In genomic region chr21:39613029-39613934, GRCh38 we compare ENCODE assay signal across 12 cellular contexts. TPM values are rescaled to one million over a fixed set of nuclear protein-coding genes. Genes with fewer than 3 reads are reported as not detected.
DNase-seq lines count a peak whose midpoint lies in the region; ATAC-seq and TF ChIP-seq lines count a peak whose summit lies in the region.
"Had no signal": no experiment of that assay in that cellular context is flagged by ENCODE, and none has a peak within 500 bp of the region (broad histone marks: within the 10 kb centered on the region; RNA-seq: fewer than 3 reads in every experiment).

No MANE protein-coding gene starts in this region.

- WGBS in mesenchymal stem cell: 2% methylated on average over 31 of the region's 48 CpGs

- H4K91ac ChIP-seq in mesenchymal stem cell (ENCODE audit: low read length): no peak overlapping the region

- H3K18ac ChIP-seq in mesenchymal stem cell (ENCODE audit: low read depth in 1 of 2, low read length in 2 of 2): no peak overlapping the region

- peaks cover 0 to 9% (median 5%) of the 10 kb centered on the region in 5 experiments for H3K9me3 Mint-ChIP-seq in brain
- H3K9me3 Mint-ChIP-seq: activated naive CD4-positive, alpha-beta T cell treated with anti-CD3 and anti-CD28 coated beads, Interleukin-2, amount 50 U/mL, for 24 hours had no signal

- H2AFZ ChIP-seq in mesenchymal stem cell (ENCODE audit: low read depth, low read length): no peak overlapping the region

- peak overlapping the region; percentile 93 for H3K4me2 ChIP-seq in mesenchymal stem cell (ENCODE audit: low read length, poor library complexity, severe bottlenecking)

- no peaks in the 10 kb centered on the region for H3K9me3 ChIP-seq in mesenchymal stem cell (ENCODE audit: control insufficient read depth, low read length)
- no peaks in the 10 kb centered on the region for H3K9me3 ChIP-seq in stomach smooth muscle (ENCODE audit: control insufficient read depth in 2 of 2, low read length in 2 of 2)

- H3K4me3 Mint-ChIP-seq in brain: peak overlapping the region; percentile 87 to 93 (median 92)
- H3K4me3 Mint-ChIP-seq: activated naive CD4-positive, alpha-beta T cell treated with anti-CD3 and anti-CD28 coated beads, Interleukin-2, amount 50 U/mL, for 24 hours had no signal

- ATAC-seq in sciatic nerve: no peak
- ATAC-seq: activated CD4-positive, CD25-positive, alpha-beta regulatory T cell treated with anti-CD3 and anti-CD28 coated beads, Interleukin-2, amount 50 U/mL, for 24 hours; stimulated activated naive CD8-positive, alpha-beta T cell treated with anti-CD3 and anti-CD28 coated beads, Interleukin-15, Interleukin-2, amounts not matched to agents 100 U/mL and 50 U/mL, for 24 hours had no signal

- H3K4me1 ChIP-seq in mesenchymal stem cell (ENCODE audit: control insufficient read depth, insufficient read depth, low read depth, low read length): peaks cover 18% of the 10 kb centered on the region
- peaks cover 4% of the 10 kb centered on the region for H3K4me1 ChIP-seq in stomach smooth muscle (ENCODE audit: control insufficient read depth, insufficient read depth, low read length)

- H3K4me1 Mint-ChIP-seq in brain: peaks cover 38% of the 10 kb centered on the region

- intact Hi-C loops in sciatic nerve (cut with DNase I): no loop called here

- peaks cover 22% of the 10 kb centered on the region for H3K79me1 ChIP-seq in mesenchymal stem cell (replicated peaks; ENCODE audit: low read length, poor library complexity, severe bottlenecking)

- H2BK5ac ChIP-seq in mesenchymal stem cell (ENCODE audit: low read depth, low read length, poor library complexity, severe bottlenecking): no peak overlapping the region

- H3K9ac ChIP-seq in mesenchymal stem cell (ENCODE audit: low read length) (no peak overlapping the region), stomach smooth muscle (ENCODE audit: low read length in 2 of 2) (no peak overlapping the region)

- no peak overlapping the region for H3K23ac ChIP-seq in mesenchymal stem cell (ENCODE audit: low read length in 2 of 2)

- H2BK15ac ChIP-seq in mesenchymal stem cell (ENCODE audit: low read depth, poor library complexity, severe bottlenecking): no peak overlapping the region

- H3K4me3 ChIP-seq in mesenchymal stem cell (ENCODE audit: insufficient read depth in 1 of 2, low read depth in 1 of 2, low read length in 2 of 2): peak overlapping the region; percentile 51 to 73
- peak overlapping the region; percentile 45 to 57 for H3K4me3 ChIP-seq in stomach smooth muscle (ENCODE audit: low read length in 2 of 2)

- H3K27me3 Mint-ChIP-seq in brain: peaks cover 38% of the 10 kb centered on the region

- H3K27me3 ChIP-seq in mesenchymal stem cell (ENCODE audit: control insufficient read depth in 1 of 2, insufficient read depth in 1 of 2, low read length in 2 of 2) (peaks cover 0 to 64% of the 10 kb centered on the region in 2 experiments), stomach smooth muscle (ENCODE audit: control insufficient read depth in 1 of 2, insufficient read depth in 2 of 2, low read length in 2 of 2) (peaks cover 25 to 27% of the 10 kb centered on the region in 2 donors)

- H2BK120ac ChIP-seq in mesenchymal stem cell (ENCODE audit: low read depth, low read length): no peak overlapping the region

- H3K36me3 Mint-ChIP-seq in brain: peaks cover 9% of the 10 kb centered on the region
- H3K36me3 Mint-ChIP-seq: activated naive CD4-positive, alpha-beta T cell treated with anti-CD3 and anti-CD28 coated beads, Interleukin-2, amount 50 U/mL, for 24 hours had no signal

- H3K27ac Mint-ChIP-seq in brain: peak overlapping the region; percentile 38 to 90 (median 86)
- H3K27ac Mint-ChIP-seq: activated naive CD4-positive, alpha-beta T cell treated with anti-CD3 and anti-CD28 coated beads, Interleukin-2, amount 50 U/mL, for 24 hours had no signal

- H3K36me3 ChIP-seq in mesenchymal stem cell (ENCODE audit: control insufficient read depth in 1 of 2, insufficient read depth in 2 of 2, low read depth in 1 of 2, low read length in 2 of 2) (peaks cover 0 to 4% of the 10 kb centered on the region in 2 experiments), stomach smooth muscle (ENCODE audit: control insufficient read depth in 2 of 2, insufficient read depth in 2 of 2, low read length in 2 of 2) (no peaks in the 10 kb centered on the region)

- no peak overlapping the region for H2AK5ac ChIP-seq in mesenchymal stem cell (ENCODE audit: low read length, severe bottlenecking)

- no peak for TF ChIP-seq CTCF in brain (conservative IDR thresholded peaks at IDR 0.05)

- no peak overlapping the region for H3K14ac ChIP-seq in mesenchymal stem cell (ENCODE audit: low read length in 2 of 2)

- DNase-seq in NCI-H2227 treated with DMSO at 0.1 percent for 48 hours (lab: John Stamatoyannopoulos, UW): peak; percentile 38
- peak; percentile 20 for DNase-seq in mesenchymal stem cell
- no peak for DNase-seq in 8988T
- DNase-seq in NCI-H1436 (lab: John Stamatoyannopoulos, UW): no peak
- no peak for DNase-seq in sciatic nerve (ENCODE audit: low spot score)
- DNase-seq: foreskin melanocyte; stimulated activated naive CD8-positive, alpha-beta T cell treated with anti-CD3 and anti-CD28 coated beads, Interleukin-15, Interleukin-2, amounts not matched to agents 100 U/mL and 50 U/mL, for 24 hours had no signal

- no peak overlapping the region for H4K8ac ChIP-seq in mesenchymal stem cell (ENCODE audit: low read length)

- no peak overlapping the region for H3K4ac ChIP-seq in mesenchymal stem cell (ENCODE audit: low read depth in 1 of 2, low read length in 2 of 2)

- no peak overlapping the region for H2BK12ac ChIP-seq in mesenchymal stem cell (ENCODE audit: low read length in 2 of 2)

- H3K27ac ChIP-seq in mesenchymal stem cell (ENCODE audit: low read length, poor library complexity, severe bottlenecking) (no peak overlapping the region), stomach smooth muscle (ENCODE audit: low read length) (no peak overlapping the region)

RNA-seq across cellular contexts. Expression of gene B3GALT5, which starts 0.5 kb away (rescaled TPM):
- polyA plus RNA-seq in brain (ENCODE audit: insufficient read depth, low read depth, low replicate concordance): 0.51 TPM
- 0.07 TPM for polyA plus RNA-seq in mesenchymal stem cell (2013, experiment 1 of 2)
- 0.07 TPM for polyA plus RNA-seq in mesenchymal stem cell (2013, experiment 2 of 2)
- total RNA-seq in sciatic nerve: not detected
- total RNA-seq: pulmonary artery endothelial cell had no signal

Comparison
In these comparisons a context has a peak if more than half of its experiments do, and no peak if none do; other contexts are left out.
1. DNase-seq: peak in NCI-H2227 treated with DMSO at 0.1 percent for 48 hours (single experiment) and mesenchymal stem cell (single experiment); none in 8988T (single experiment), NCI-H1436 (single experiment) and sciatic nerve (single experiment).